8 cellular contexts compared by ENCODE assay signal in genomic region chr13:30031488-30031887, GRCh38.
"Had no signal": no experiment of that assay in that cellular context is flagged by ENCODE, and none has a peak within 500 bp of the region (broad histone marks: within the 10 kb centered on the region; RNA-seq: fewer than 3 reads in every experiment).

No MANE protein-coding gene starts in this region.

- DNase-seq: KBM-7, KG1 had no signal

- H3K9ac ChIP-seq: KMS-11 had no signal

- H3K9me3 Mint-ChIP-seq: IgD-negative memory B cell had no signal

- H3K4me3 ChIP-seq: K562 had no signal

- H3K36me3 Mint-ChIP-seq: IgD-negative memory B cell had no signal

- ATAC-seq: HepG2, K562 had no signal

- H3K4me2 ChIP-seq: KMS-11 had no signal

- H3K27ac Mint-ChIP-seq: IgD-negative memory B cell had no signal

- FAIRE-seq: HepG2, HTR-8/SVneo, K562 had no signal

- H3K4me3 Mint-ChIP-seq: IgD-negative memory B cell had no signal

- H3K27ac ChIP-seq: HL-60, KMS-11 had no signal
